ENCODE assay signal across 21 cellular contexts in the genomic region with DNA sequence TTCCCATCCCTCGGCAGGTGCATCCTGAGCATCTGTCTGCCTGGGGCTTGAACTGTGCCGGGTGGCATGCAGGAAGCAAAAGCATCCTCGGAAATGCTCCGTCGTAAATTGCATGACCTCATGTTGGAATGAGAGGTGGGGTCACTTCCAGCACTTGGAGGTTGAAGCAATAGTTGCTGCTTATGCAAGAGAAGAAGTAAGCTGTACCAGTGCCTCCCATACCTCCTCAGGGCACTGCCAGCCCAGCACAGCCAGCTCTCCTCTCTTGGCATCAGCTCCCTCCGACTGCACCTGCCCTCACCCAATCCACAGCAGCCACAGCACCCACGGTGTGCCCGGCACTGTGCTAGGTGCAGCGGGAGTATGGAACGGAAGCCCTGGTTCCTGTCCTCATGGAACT. TPM values are rescaled to one million over a fixed set of nuclear protein-coding genes. Genes with fewer than 3 reads are reported as not detected.
A peak's percentile ranks its signal among the peaks of the same experiment; 100 is the strongest.
DNase-seq lines count a peak whose midpoint lies in the region; ATAC-seq, FAIRE-seq and TF ChIP-seq lines count a peak whose summit lies in the region.
"Had no signal": no experiment of that assay in that cellular context is flagged by ENCODE, and none has a peak within 500 bp of the region (broad histone marks: within the 10 kb centered on the region; RNA-seq: fewer than 3 reads in every experiment).

No MANE protein-coding gene starts in this region.

- no peak for TF ChIP-seq EP300 in A549 (IDR thresholded peaks at IDR 0.05)

- no peak overlapping the region for H2BK12ac ChIP-seq in mesenchymal stem cell (ENCODE audit: low read length in 2 of 2)

- POLR2A ChIA-PET in A549 (lab: Yijun Ruan, JAX) = no interaction called here

- H3K27ac ChIP-seq in A549 (no peak overlapping the region), mesenchymal stem cell (ENCODE audit: low read length, poor library complexity, severe bottlenecking) (no peak overlapping the region)
- H3K27ac ChIP-seq: breast epithelium, esophagus squamous epithelium, PC-9, SJSA1 had no signal

- no peak overlapping the region for H3K4me3 Mint-ChIP-seq in chondrocyte (ENCODE audit: unreplicated experiment)
- H3K4me3 Mint-ChIP-seq in effector memory CD8-positive, alpha-beta T cell = no peak overlapping the region
- H3K4me3 Mint-ChIP-seq: activated T-helper 1 cell treated with anti-CD3 and anti-CD28 coated beads, Interleukin-12 subunit alpha, Interleukin-12 subunit beta, Interleukin-2, Interleukin-4 antibody, amounts not matched to agents 30 ng/mL and 10 ng/mL and 1 ng/mL, durations not matched to agents 14 hours and 24 hours and 36 hours; CD4-positive, CD25-positive, alpha-beta regulatory T cell; IgD-negative memory B cell; nephron progenitor cell had no signal

- no peak overlapping the region for H2BK5ac ChIP-seq in mesenchymal stem cell (ENCODE audit: low read depth, low read length, poor library complexity, severe bottlenecking)

- H3K4me3 ChIP-seq in A549 (no peak overlapping the region), H7 (ENCODE audit: insufficient read depth, low read depth, low read length) (no peak overlapping the region), mesenchymal stem cell (ENCODE audit: insufficient read depth in 1 of 2, low read depth in 1 of 2, low read length in 2 of 2) (no peak overlapping the region), lower leg skin (ENCODE audit: low read depth, poor library complexity, severe bottlenecking) (no peak overlapping the region)
- H3K4me3 ChIP-seq: breast epithelium, esophagus squamous epithelium, PC-9, SJSA1 had no signal

- H3K79me1 ChIP-seq in mesenchymal stem cell (replicated peaks; ENCODE audit: low read length, poor library complexity, severe bottlenecking) = peaks cover 39% of the 10 kb centered on the region

- CTCF ChIA-PET in A549 (lab: Yijun Ruan, JAX) = interaction anchor here (0.8 to 0.9 kb wide), 2 partner anchors 16 to 63 kb away, joined by 3 read pairs; no protein-coding TSS in a partner anchor

- peaks cover 5% of the 10 kb centered on the region for H3K36me3 ChIP-seq in H7 (replicated peaks; ENCODE audit: control insufficient read depth, insufficient read depth, low read length)
- H3K36me3 ChIP-seq in mesenchymal stem cell (ENCODE audit: control insufficient read depth in 1 of 2, insufficient read depth in 2 of 2, low read depth in 1 of 2, low read length in 2 of 2) = peaks cover 0 to 15% of the 10 kb centered on the region in 2 experiments
- H3K36me3 ChIP-seq: breast epithelium had no signal

- peak overlapping the region; percentile 49 for H3K27ac Mint-ChIP-seq in chondrocyte (ENCODE audit: unreplicated experiment)
- no peak overlapping the region for H3K27ac Mint-ChIP-seq in effector memory CD8-positive, alpha-beta T cell
- H3K27ac Mint-ChIP-seq: activated T-helper 1 cell treated with anti-CD3 and anti-CD28 coated beads, Interleukin-12 subunit alpha, Interleukin-12 subunit beta, Interleukin-2, Interleukin-4 antibody, amounts not matched to agents 30 ng/mL and 10 ng/mL and 1 ng/mL, durations not matched to agents 14 hours and 24 hours and 36 hours; CD4-positive, CD25-positive, alpha-beta regulatory T cell; IgD-negative memory B cell; nephron progenitor cell had no signal

- ATAC-seq in A549 = peak; percentile 37 to 61; a peak in 3 of 6 replicates
- no peak for ATAC-seq in effector memory CD8-positive, alpha-beta T cell (replicated peaks)

- no peak for TF ChIP-seq CTCF in A549 (IDR thresholded peaks at IDR 0.05)
- no peak for TF ChIP-seq CTCF in chondrocyte (IDR thresholded peaks at IDR 0.05)
- no peak for TF ChIP-seq CTCF in lower leg skin (IDR thresholded peaks at IDR 0.05)

- H3K14ac ChIP-seq in mesenchymal stem cell (ENCODE audit: low read length in 2 of 2) = peak overlapping the region in 1 of 2 experiments; percentile 19

- peaks cover 22% of the 10 kb centered on the region for H3K4me1 Mint-ChIP-seq in chondrocyte (ENCODE audit: low read depth)
- no peaks in the 10 kb centered on the region for H3K4me1 Mint-ChIP-seq in effector memory CD8-positive, alpha-beta T cell (ENCODE audit: low read depth in 2 of 2)
- H3K4me1 Mint-ChIP-seq: CD4-positive, CD25-positive, alpha-beta regulatory T cell; IgD-negative memory B cell had no signal

- no peak overlapping the region for H3K4ac ChIP-seq in mesenchymal stem cell (ENCODE audit: low read depth in 1 of 2, low read length in 2 of 2)

- H3K4me2 ChIP-seq in A549 (no peak overlapping the region), mesenchymal stem cell (ENCODE audit: low read length, poor library complexity, severe bottlenecking) (no peak overlapping the region)
- H3K4me2 ChIP-seq: PC-9 had no signal

- H4K8ac ChIP-seq in mesenchymal stem cell (ENCODE audit: low read length) = peak overlapping the region; percentile 10

- DNase-seq in A549 (ENCODE audit: low read depth in 1 of 2, low spot score in 1 of 2) (peak in 1 of 2 experiments; percentile 50), H7 (peak; percentile 15), chondrocyte (ENCODE audit: low spot score) (no peak), mesenchymal stem cell (peak; percentile 43), lower leg skin (ENCODE audit: low spot score in 2 of 2) (no peak), GOT3 (lab: John Stamatoyannopoulos, UW) (no peak), NCI-H187 (lab: John Stamatoyannopoulos, UW) (no peak)
- DNase-seq in effector memory CD8-positive, alpha-beta T cell = no peak
- DNase-seq: activated CD4-positive, CD25-positive, alpha-beta regulatory T cell treated with anti-CD3 and anti-CD28 coated beads, Interleukin-2, amount 50 U/mL, for 72 hours; CD4-positive, CD25-positive, alpha-beta regulatory T cell; DMS53; esophagus squamous epithelium; NCI-H1694 treated with DMSO at 0.1 percent for 48 hours; NCI-H524 treated with DMSO at 0.1 percent for 48 hours; nephron progenitor cell; PC-9 had no signal

- H3K27me3 ChIP-seq in H7 (ENCODE audit: control insufficient read depth, insufficient read depth, low read length) = no peaks in the 10 kb centered on the region
- no peaks in the 10 kb centered on the region for H3K27me3 ChIP-seq in mesenchymal stem cell (ENCODE audit: control insufficient read depth in 1 of 2, insufficient read depth in 1 of 2, low read length in 2 of 2)
- H3K27me3 ChIP-seq: breast epithelium, esophagus squamous epithelium, SJSA1 had no signal

- TF ChIP-seq RAD21 in A549 (conservative IDR thresholded peaks at IDR 0.05 in 1 of 2, IDR thresholded peaks at IDR 0.05 in 1 of 2) = no peak

- H3K36me3 Mint-ChIP-seq in chondrocyte (ENCODE audit: low read depth) = peaks cover 7% of the 10 kb centered on the region
- H3K36me3 Mint-ChIP-seq in effector memory CD8-positive, alpha-beta T cell (ENCODE audit: insufficient read depth) = peaks cover 6% of the 10 kb centered on the region
- H3K36me3 Mint-ChIP-seq: CD4-positive, CD25-positive, alpha-beta regulatory T cell; IgD-negative memory B cell had no signal

- TF ChIP-seq POLR2A in A549 (IDR thresholded peaks at IDR 0.05; ENCODE audit: low read length) = no peak
- TF ChIP-seq POLR2A in lower leg skin (IDR thresholded peaks at IDR 0.05) = no peak

- intact Hi-C loops in lower leg skin (cut with DNase I; ENCODE audit: low total_unique reads) = no loop called here

- no peak overlapping the region for H2AFZ ChIP-seq in mesenchymal stem cell (ENCODE audit: low read depth, low read length)
- H2AFZ ChIP-seq: PC-9 had no signal

- H3K9me3 Mint-ChIP-seq in chondrocyte (ENCODE audit: low read depth) = no peaks in the 10 kb centered on the region
- H3K9me3 Mint-ChIP-seq in effector memory CD8-positive, alpha-beta T cell = no peaks in the 10 kb centered on the region
- H3K9me3 Mint-ChIP-seq: activated T-helper 1 cell treated with anti-CD3 and anti-CD28 coated beads, Interleukin-12 subunit alpha, Interleukin-12 subunit beta, Interleukin-2, Interleukin-4 antibody, amounts not matched to agents 30 ng/mL and 10 ng/mL and 1 ng/mL, durations not matched to agents 14 hours and 24 hours and 36 hours; CD4-positive, CD25-positive, alpha-beta regulatory T cell had no signal

- H2AK5ac ChIP-seq in mesenchymal stem cell (ENCODE audit: low read length, severe bottlenecking) = no peak overlapping the region

- no peak overlapping the region for H3K9ac ChIP-seq in mesenchymal stem cell (ENCODE audit: low read length)

- peak overlapping the region in 1 of 2 experiments; percentile 7 for H3K18ac ChIP-seq in mesenchymal stem cell (ENCODE audit: low read depth in 1 of 2, low read length in 2 of 2)

- H3K4me1 ChIP-seq in A549 (peaks cover 5% of the 10 kb centered on the region; the same call in 1 of the 3 replicates), mesenchymal stem cell (ENCODE audit: control insufficient read depth, insufficient read depth, low read depth, low read length) (peaks cover 10% of the 10 kb centered on the region)
- H3K4me1 ChIP-seq: breast epithelium, SJSA1 had no signal

- FAIRE-seq in A549 (lab: Jason Lieb, UNC) = no peak
- FAIRE-seq: keratinocyte had no signal

- no peaks in the 10 kb centered on the region for H3K9me3 ChIP-seq in A549
- no peaks in the 10 kb centered on the region for H3K9me3 ChIP-seq in mesenchymal stem cell (ENCODE audit: control insufficient read depth, low read length)
- H3K9me3 ChIP-seq: breast epithelium, esophagus squamous epithelium, SJSA1 had no signal

- no peaks in the 10 kb centered on the region for H3K27me3 Mint-ChIP-seq in chondrocyte (ENCODE audit: low read depth)
- H3K27me3 Mint-ChIP-seq in effector memory CD8-positive, alpha-beta T cell = peaks cover 23 to 48% of the 10 kb centered on the region in 2 donors

- 77% methylated on average over 10 of the region's 10 CpGs for WGBS in A549 (ENCODE audit: missing lambda C conversion rate)
- WGBS in mesenchymal stem cell = 60% methylated on average over 10 of the region's 10 CpGs
- WGBS in lower leg skin, 2 donors = 59 to 61% methylated on average over 10 of the region's 10 CpGs

- no peak overlapping the region for H2BK120ac ChIP-seq in mesenchymal stem cell (ENCODE audit: low read depth, low read length)

- peak overlapping the region; percentile 43 for H4K91ac ChIP-seq in mesenchymal stem cell (ENCODE audit: low read length)

- H2BK15ac ChIP-seq in mesenchymal stem cell (ENCODE audit: low read depth, poor library complexity, severe bottlenecking) = no peak overlapping the region

- no peak overlapping the region for H3K23ac ChIP-seq in mesenchymal stem cell (ENCODE audit: low read length in 2 of 2)

RNA-seq across cellular contexts. Expression of gene TEAD4, which starts 11.5 kb away (rescaled TPM):
- polyA plus RNA-seq in A549 (2011; rRNA removed) (22.0 and 22.6 TPM in 2 replicates), A549 (2017; fragmentation: RNase III; extraction: RNeasy Plus Mini Kit Qiagen cat#74134 plus additional on column Dnase treatment) (31.2 to 34.9 TPM (median 31.8 TPM) in 3 replicates)
- 53.5 and 61.9 TPM in 2 replicates for polyA plus RNA-seq in A549 (2012; cell fraction: cytosol; rRNA removed)
- polyA plus RNA-seq in A549 (2012; cell fraction: nucleus; rRNA removed) = 78.8 and 89.6 TPM in 2 replicates
- polyA minus RNA-seq in A549 (2011; rRNA and poly(A)+ RNA removed) = 23.9 and 31.1 TPM in 2 replicates
- total RNA-seq in H7 (2014; rRNA removed; shearing (Covaris generic)) = 67.7 and 70.9 TPM in 2 replicates
- total RNA-seq in chondrocyte (24.1 to 26.0 TPM (median 24.9 TPM) in 3 replicates), lower leg skin (10 to 100 TPM; 14.8 to 34.3 (median 23.4) TPM)
- 16.1 TPM for polyA plus RNA-seq in mesenchymal stem cell (2013, experiment 1 of 2)
- 16.1 TPM for polyA plus RNA-seq in mesenchymal stem cell (2013, experiment 2 of 2)
- total RNA-seq: CD4-positive, CD25-positive, alpha-beta regulatory T cell had no signal
- polyA plus RNA-seq: CD4-positive, CD25-positive, alpha-beta regulatory T cell; IgD-negative memory B cell had no signal

Comparison
In these comparisons a context has a peak if more than half of its experiments do, and no peak if none do; other contexts are left out.
1. DNase-seq: peak in H7 (single experiment) and mesenchymal stem cell (single experiment); none in chondrocyte (single experiment), lower leg skin (0 of 2), GOT3 (single experiment), NCI-H187 (0 of 2) and effector memory CD8-positive, alpha-beta T cell (0 of 3).